ENCODE assay signal across 26 cellular contexts in genomic region chr11:73401217-73401923, GRCh38. TPM values are rescaled to one million over a fixed set of nuclear protein-coding genes. Genes with fewer than 3 reads are reported as not detected.
DNase-seq lines count a peak whose midpoint lies in the region; ATAC-seq and TF ChIP-seq lines count a peak whose summit lies in the region.
"Had no signal": no experiment of that assay in that cellular context is flagged by ENCODE, and none has a peak within 500 bp of the region (broad histone marks: within the 10 kb centered on the region; RNA-seq: fewer than 3 reads in every experiment).

No MANE protein-coding gene starts in this region.

- H2BK12ac ChIP-seq in mesenchymal stem cell (ENCODE audit: low read length in 2 of 2): no peak overlapping the region

- H3K9me3 ChIP-seq in mesenchymal stem cell (ENCODE audit: control insufficient read depth, low read length) (no peaks in the 10 kb centered on the region), sigmoid colon (no peaks in the 10 kb centered on the region)
- H3K9me3 ChIP-seq: stomach, uterus had no signal

- no peak overlapping the region for H3K18ac ChIP-seq in mesenchymal stem cell (ENCODE audit: low read depth in 1 of 2, low read length in 2 of 2)

- no peak overlapping the region for H3K27ac ChIP-seq in mesenchymal stem cell (ENCODE audit: low read length, poor library complexity, severe bottlenecking)
- no peak overlapping the region for H3K27ac ChIP-seq in sigmoid colon
- H3K27ac ChIP-seq: stomach, uterus, VCaP had no signal

- H3K23ac ChIP-seq in mesenchymal stem cell (ENCODE audit: low read length in 2 of 2): no peak overlapping the region

- no peak for TF ChIP-seq EP300 in sigmoid colon (IDR thresholded peaks at IDR 0.05)

- H3K79me1 ChIP-seq in mesenchymal stem cell (replicated peaks; ENCODE audit: low read length, poor library complexity, severe bottlenecking): no peaks in the 10 kb centered on the region

- H2BK120ac ChIP-seq in mesenchymal stem cell (ENCODE audit: low read depth, low read length): no peak overlapping the region

- no peak overlapping the region for H3K4me3 Mint-ChIP-seq in activated T-helper 17 cell treated with anti-CD3 and anti-CD28 coated beads, Interleukin-2, amount 50 U/mL, for 72 hours
- H3K4me3 Mint-ChIP-seq in activated CD8-positive, alpha-beta T cell treated with anti-CD3 and anti-CD28 coated beads, Interleukin-2, amount 10 ng/mL, durations not matched to agents 7 days and 5 days: no peak overlapping the region
- H3K4me3 Mint-ChIP-seq: activated CD4-positive, alpha-beta memory T cell treated with anti-CD3 and anti-CD28 coated beads for 36 hours; activated T-cell treated with anti-CD3 and anti-CD28 coated beads, Interleukin-2, amount 50 U/mL, for 4 hours; CD4-positive, alpha-beta memory T cell; nephron had no signal

- intact Hi-C loops in sigmoid colon (cut with DNase I): no loop called here

- no peak overlapping the region for H3K4me2 ChIP-seq in mesenchymal stem cell (ENCODE audit: low read length, poor library complexity, severe bottlenecking)

- peak overlapping the region; percentile 66 for H3K27ac Mint-ChIP-seq in activated T-helper 17 cell treated with anti-CD3 and anti-CD28 coated beads, Interleukin-2, amount 50 U/mL, for 72 hours
- no peak overlapping the region for H3K27ac Mint-ChIP-seq in activated CD8-positive, alpha-beta T cell treated with anti-CD3 and anti-CD28 coated beads, Interleukin-2, amount 10 ng/mL, durations not matched to agents 7 days and 5 days
- H3K27ac Mint-ChIP-seq: activated CD4-positive, alpha-beta memory T cell treated with anti-CD3 and anti-CD28 coated beads for 36 hours had no signal

- no peak overlapping the region for H2BK15ac ChIP-seq in mesenchymal stem cell (ENCODE audit: low read depth, poor library complexity, severe bottlenecking)

- no peak overlapping the region for H2AK5ac ChIP-seq in mesenchymal stem cell (ENCODE audit: low read length, severe bottlenecking)

- WGBS in mesenchymal stem cell: 83% methylated on average over 3 of the region's 3 CpGs
- 90 to 92% methylated on average over 3 of the region's 3 CpGs for WGBS in sigmoid colon, 2 donors

- no peak overlapping the region for H2AFZ ChIP-seq in mesenchymal stem cell (ENCODE audit: low read depth, low read length)

- H3K27me3 ChIP-seq in mesenchymal stem cell (ENCODE audit: control insufficient read depth in 1 of 2, insufficient read depth in 1 of 2, low read length in 2 of 2) (no peaks in the 10 kb centered on the region), sigmoid colon (no peaks in the 10 kb centered on the region)
- H3K27me3 ChIP-seq: stomach, uterus had no signal

- peaks cover 45% of the 10 kb centered on the region for H3K36me3 Mint-ChIP-seq in activated T-helper 17 cell treated with anti-CD3 and anti-CD28 coated beads, Interleukin-2, amount 50 U/mL, for 72 hours (ENCODE audit: low read depth)
- peaks cover 23% of the 10 kb centered on the region for H3K36me3 Mint-ChIP-seq in activated CD8-positive, alpha-beta T cell treated with anti-CD3 and anti-CD28 coated beads, Interleukin-2, amount 10 ng/mL, durations not matched to agents 7 days and 5 days (ENCODE audit: low read depth)

- no peak overlapping the region for H3K14ac ChIP-seq in mesenchymal stem cell (ENCODE audit: low read length in 2 of 2)

- H2BK5ac ChIP-seq in mesenchymal stem cell (ENCODE audit: low read depth, low read length, poor library complexity, severe bottlenecking): no peak overlapping the region

- no peak overlapping the region for H4K8ac ChIP-seq in mesenchymal stem cell (ENCODE audit: low read length)

- TF ChIP-seq CTCF in GM10266 (IDR thresholded peaks at IDR 0.05; ENCODE audit: control insufficient read depth, insufficient read depth, low read depth, missing control alignments): no peak
- TF ChIP-seq CTCF in sigmoid colon (IDR thresholded peaks at IDR 0.05): no peak

- H3K27me3 Mint-ChIP-seq in activated T-helper 17 cell treated with anti-CD3 and anti-CD28 coated beads, Interleukin-2, amount 50 U/mL, for 72 hours: no peaks in the 10 kb centered on the region
- H3K27me3 Mint-ChIP-seq in activated CD8-positive, alpha-beta T cell treated with anti-CD3 and anti-CD28 coated beads, Interleukin-2, amount 10 ng/mL, durations not matched to agents 7 days and 5 days (ENCODE audit: low read depth): no peaks in the 10 kb centered on the region
- H3K27me3 Mint-ChIP-seq: activated CD4-positive, alpha-beta memory T cell treated with anti-CD3 and anti-CD28 coated beads for 36 hours; CD4-positive, alpha-beta memory T cell; progenitor cell of endocrine pancreas had no signal

- peaks cover 3% of the 10 kb centered on the region for H3K4me1 Mint-ChIP-seq in activated T-helper 17 cell treated with anti-CD3 and anti-CD28 coated beads, Interleukin-2, amount 50 U/mL, for 72 hours
- peaks cover 4% of the 10 kb centered on the region for H3K4me1 Mint-ChIP-seq in activated CD8-positive, alpha-beta T cell treated with anti-CD3 and anti-CD28 coated beads, Interleukin-2, amount 10 ng/mL, durations not matched to agents 7 days and 5 days (ENCODE audit: low read depth)

- H3K4me1 ChIP-seq in mesenchymal stem cell (ENCODE audit: control insufficient read depth, insufficient read depth, low read depth, low read length) (peaks cover 9% of the 10 kb centered on the region), sigmoid colon (peaks cover 0 to 7% (median 0%) of the 10 kb centered on the region in 4 donors)
- H3K4me1 ChIP-seq: uterus had no signal

- DNase-seq in AG08395 (ENCODE audit: low spot score): peak; percentile 24
- peak; percentile 12 for DNase-seq in GM10266 (ENCODE audit: extremely low spot score)
- DNase-seq in mesenchymal stem cell: peak; percentile 56
- DNase-seq in MV-4-11 (lab: John Stamatoyannopoulos, UW): no peak
- no peak for DNase-seq in sigmoid colon
- DNase-seq in activated CD8-positive, alpha-beta T cell treated with anti-CD3 and anti-CD28 coated beads, Interleukin-2, amount 10 ng/mL, durations not matched to agents 7 days and 5 days: no peak
- DNase-seq in activated CD4-positive, alpha-beta T cell treated with anti-CD3 and anti-CD28 coated beads for 48 hours: no peak
- DNase-seq: activated CD4-positive, alpha-beta memory T cell treated with anti-CD3 and anti-CD28 coated beads for 36 hours; activated T-cell treated with anti-CD3 and anti-CD28 coated beads, Interleukin-2, amount 50 U/mL, for 4 hours; CD4-positive, alpha-beta memory T cell; DMS53; GOT3; hippocampal formation; Kasumi-1; NCI-H1417 treated with DMSO at 0.1 percent for 48 hours; NCI-H2171; NCI-H748 treated with DMSO at 0.1 percent for 48 hours; OCI-M1; stimulated activated CD4-positive, alpha-beta T cell treated with anti-CD3 and anti-CD28 coated beads, Interleukin-1b, Interleukin-23, amount 100 ng/mL, for 48 hours; stomach; uterus had no signal

- CTCF ChIA-PET in activated CD8-positive, alpha-beta T cell treated with anti-CD3 and anti-CD28 coated beads, Interleukin-2, amount 10 ng/mL, durations not matched to agents 7 days and 5 days (lab: Charles Lee): interaction anchor here (3.3 to 6.8 kb wide), 2 partner anchors 8 to 51 kb away, joined by 11 to 58 read pairs; no protein-coding TSS in a partner anchor

- ATAC-seq in activated T-helper 17 cell treated with anti-CD3 and anti-CD28 coated beads, Interleukin-2, amount 50 U/mL, for 72 hours (replicated peaks): no peak
- no peak for ATAC-seq in activated CD8-positive, alpha-beta T cell treated with anti-CD3 and anti-CD28 coated beads, Interleukin-2, amount 10 ng/mL, durations not matched to agents 7 days and 5 days
- ATAC-seq: activated T-cell treated with anti-CD3 and anti-CD28 coated beads, Interleukin-2, amount 50 U/mL, for 4 hours had no signal

- H3K9ac ChIP-seq in mesenchymal stem cell (ENCODE audit: low read length): peak overlapping the region; percentile 45

- H3K36me3 ChIP-seq in mesenchymal stem cell (ENCODE audit: control insufficient read depth in 1 of 2, insufficient read depth in 2 of 2, low read depth in 1 of 2, low read length in 2 of 2): peaks cover 16 to 41% of the 10 kb centered on the region in 2 experiments
- H3K36me3 ChIP-seq in sigmoid colon: peaks cover 0 to 23% (median 5%) of the 10 kb centered on the region in 4 donors
- H3K36me3 ChIP-seq: uterus had no signal

- H3K4me3 ChIP-seq in mesenchymal stem cell (ENCODE audit: insufficient read depth in 1 of 2, low read depth in 1 of 2, low read length in 2 of 2) (no peak overlapping the region), sigmoid colon (no peak overlapping the region)
- H3K4me3 ChIP-seq: stomach, uterus had no signal

- no peaks in the 10 kb centered on the region for H3K9me3 Mint-ChIP-seq in activated T-helper 17 cell treated with anti-CD3 and anti-CD28 coated beads, Interleukin-2, amount 50 U/mL, for 72 hours
- no peaks in the 10 kb centered on the region for H3K9me3 Mint-ChIP-seq in activated CD8-positive, alpha-beta T cell treated with anti-CD3 and anti-CD28 coated beads, Interleukin-2, amount 10 ng/mL, durations not matched to agents 7 days and 5 days (ENCODE audit: insufficient read depth)
- H3K9me3 Mint-ChIP-seq: activated CD4-positive, alpha-beta memory T cell treated with anti-CD3 and anti-CD28 coated beads for 36 hours; activated naive CD4-positive, alpha-beta T cell treated with anti-CD3 and anti-CD28 coated beads, Interleukin-2, amount 50 U/mL, for 72 hours; activated T-cell treated with anti-CD3 and anti-CD28 coated beads, Interleukin-2, amount 50 U/mL, for 4 hours; CD4-positive, alpha-beta memory T cell; nephron had no signal

- POLR2A ChIA-PET in activated CD8-positive, alpha-beta T cell treated with anti-CD3 and anti-CD28 coated beads, Interleukin-2, amount 10 ng/mL, durations not matched to agents 7 days and 5 days (lab: Charles Lee): interaction anchor here (0.8 to 1.4 kb wide), 2 partner anchors 9 to 130 kb away, joined by 4 to 5 read pairs; no protein-coding TSS in a partner anchor

- no peak overlapping the region for H4K91ac ChIP-seq in mesenchymal stem cell (ENCODE audit: low read length)

- H3K4ac ChIP-seq in mesenchymal stem cell (ENCODE audit: low read depth in 1 of 2, low read length in 2 of 2): no peak overlapping the region

- no peak for TF ChIP-seq POLR2A in sigmoid colon (IDR thresholded peaks at IDR 0.05)

RNA-seq across cellular contexts. Expression of gene RELT, which starts 25.2 kb away (rescaled TPM):
- total RNA-seq in activated T-helper 17 cell treated with anti-CD3 and anti-CD28 coated beads, Interleukin-2, amount 50 U/mL, for 72 hours: 10 to 100 TPM; 31.2 to 39.9 TPM
- 2.6 TPM for polyA plus RNA-seq in mesenchymal stem cell (2013, experiment 1 of 2)
- polyA plus RNA-seq in mesenchymal stem cell (2013, experiment 2 of 2): 3.0 TPM
- 1 to 10 TPM in 2 of 4 donors, under 1 TPM in 2; 0.28 to 1.8 (median 0.95) TPM for total RNA-seq in sigmoid colon
- 1 to 10 TPM in 2 of 3 donors, under 1 TPM in 1; 0.92 to 9.3 (median 1.2) TPM for polyA plus RNA-seq in sigmoid colon
- total RNA-seq in activated CD8-positive, alpha-beta T cell treated with anti-CD3 and anti-CD28 coated beads, Interleukin-2, amount 10 ng/mL, durations not matched to agents 7 days and 5 days: 10 to 100 TPM; 28.6 to 33.2 TPM

Comparison
In these comparisons a context has a peak if more than half of its experiments do, and no peak if none do; other contexts are left out.
1. DNase-seq: peak in AG08395 (single experiment), GM10266 (single experiment) and mesenchymal stem cell (single experiment); none in MV-4-11 (single experiment), sigmoid colon (single experiment), activated CD8-positive, alpha-beta T cell treated with anti-CD3 and anti-CD28 coated beads, Interleukin-2, amount 10 ng/mL, durations not matched to agents 7 days and 5 days (single experiment) and activated CD4-positive, alpha-beta T cell treated with anti-CD3 and anti-CD28 coated beads for 48 hours (single experiment).
2. RNA of gene RELT, which starts 25.2 kb away (total RNA-seq): 31.2 to 39.9 TPM in activated T-helper 17 cell treated with anti-CD3 and anti-CD28 coated beads, Interleukin-2, amount 50 U/mL, for 72 hours and 28.6 to 33.2 TPM in activated CD8-positive, alpha-beta T cell treated with anti-CD3 and anti-CD28 coated beads, Interleukin-2, amount 10 ng/mL, durations not matched to agents 7 days and 5 days; 0.28 to 1.8 TPM in sigmoid colon; every median in the first group is over 10 times any median in the second.